Comparison of ENCODE assay signal across 8 cellular contexts in the genomic region with DNA sequence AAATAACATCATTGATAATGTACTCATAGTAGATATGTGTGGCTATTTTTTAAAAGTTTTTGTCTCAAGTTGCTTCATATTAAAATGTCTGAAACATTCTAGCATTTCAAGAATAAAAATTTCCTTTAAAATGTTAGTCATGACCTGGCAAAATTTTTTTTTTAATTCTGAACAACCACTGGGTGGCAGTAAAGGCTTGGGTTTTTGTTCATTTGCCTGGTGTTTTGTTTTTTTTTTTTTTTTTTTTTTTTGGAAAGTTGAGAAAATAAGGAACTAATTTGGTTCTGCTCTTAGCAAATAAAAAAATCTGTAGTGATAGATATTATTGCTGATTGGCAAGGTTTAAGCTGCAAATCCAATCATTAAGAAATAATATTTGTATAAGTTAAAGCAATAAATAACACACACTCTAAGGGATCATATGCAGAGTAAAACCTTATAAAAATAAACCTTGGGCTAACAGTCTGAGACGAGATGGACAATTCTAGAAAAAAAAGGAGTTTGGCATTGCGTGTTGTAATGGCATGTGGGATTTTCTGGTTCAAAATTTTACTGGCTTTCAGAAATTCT.
DNase-seq lines count a peak whose midpoint lies in the region; ATAC-seq and TF ChIP-seq lines count a peak whose summit lies in the region.

No MANE protein-coding gene starts in this region.

- no peak for ATAC-seq in HG02678 (IDR thresholded peaks at IDR 0.05; ENCODE audit: unreplicated experiment)

- no peak overlapping the region for H3K27ac Mint-ChIP-seq in neural crest cell (ENCODE audit: unreplicated experiment)
- H3K27ac Mint-ChIP-seq in activated CD4-positive, alpha-beta memory T cell treated with anti-CD3 and anti-CD28 coated beads for 36 hours: no peak overlapping the region

- H3K27me3 ChIP-seq in A673 (replicated peaks; ENCODE audit: insufficient read depth, low read depth, low read length, poor library complexity): no peaks in the 10 kb centered on the region

- H3K27ac ChIP-seq in A673 (ENCODE audit: low read depth, low read length, poor library complexity, severe bottlenecking) (no peak overlapping the region), coronary artery (no peak overlapping the region)

- TF ChIP-seq CTCF in A673 (conservative IDR thresholded peaks at IDR 0.05; ENCODE audit: low read depth, low read length): peak; percentile 70
- TF ChIP-seq CTCF in neural crest cell (conservative IDR thresholded peaks at IDR 0.05): peak; percentile 85
- no peak for TF ChIP-seq CTCF in coronary artery (IDR thresholded peaks at IDR 0.05)

- intact Hi-C loops in A673 (cut with micrococcal nuclease; ENCODE audit: unreplicated experiment): loop anchor here (1.0 to 5.0 kb wide), 4 partner anchors 157 to 1172 kb away; a partner anchor contains a TSS
- intact Hi-C loops in activated CD4-positive, alpha-beta memory T cell treated with anti-CD3 and anti-CD28 coated beads for 36 hours (cut with micrococcal nuclease): loop anchor here (2.0 kb wide), 1 partner anchor 350 kb away; no protein-coding TSS in a partner anchor

- H3K4me1 Mint-ChIP-seq in neural crest cell: no peaks in the 10 kb centered on the region
- H3K4me1 Mint-ChIP-seq in activated CD4-positive, alpha-beta memory T cell treated with anti-CD3 and anti-CD28 coated beads for 36 hours (ENCODE audit: low read depth): no peaks in the 10 kb centered on the region

- H3K36me3 Mint-ChIP-seq in neural crest cell (ENCODE audit: low read depth): peaks cover 3% of the 10 kb centered on the region
- no peaks in the 10 kb centered on the region for H3K36me3 Mint-ChIP-seq in activated CD4-positive, alpha-beta memory T cell treated with anti-CD3 and anti-CD28 coated beads for 36 hours

- H3K4me3 ChIP-seq in A673 (ENCODE audit: low read depth, low read length, poor library complexity, severe bottlenecking): no peak overlapping the region
- H3K4me3 ChIP-seq in coronary artery: no peak overlapping the region

- CTCF ChIA-PET in A673 (lab: Charles Lee): no interaction called here
- CTCF ChIA-PET in activated CD4-positive, alpha-beta memory T cell treated with anti-CD3 and anti-CD28 coated beads for 36 hours (lab: Charles Lee): interaction anchor here (1.5 kb wide), 1 partner anchor 348 kb away, joined by 4 read pairs; no protein-coding TSS in a partner anchor

- H3K9me3 ChIP-seq in A673 (ENCODE audit: low read depth, low read length, poor library complexity, severe bottlenecking): peaks cover 4% of the 10 kb centered on the region

- peaks cover 3% of the 10 kb centered on the region for H3K9me3 Mint-ChIP-seq in neural crest cell
- H3K9me3 Mint-ChIP-seq in activated CD4-positive, alpha-beta memory T cell treated with anti-CD3 and anti-CD28 coated beads for 36 hours: peaks cover 5% of the 10 kb centered on the region

- POLR2A ChIA-PET in A673 (lab: Charles Lee; ENCODE audit: low non-redundant PET): no interaction called here
- POLR2A ChIA-PET in activated CD4-positive, alpha-beta memory T cell treated with anti-CD3 and anti-CD28 coated beads for 36 hours (lab: Charles Lee): no interaction called here

- H3K4me1 ChIP-seq in A673 (ENCODE audit: insufficient read depth, low read length, poor library complexity, severe bottlenecking): no peaks in the 10 kb centered on the region

- no peak overlapping the region for H3K4me3 Mint-ChIP-seq in neural crest cell
- H3K4me3 Mint-ChIP-seq in activated CD4-positive, alpha-beta memory T cell treated with anti-CD3 and anti-CD28 coated beads for 36 hours: no peak overlapping the region

- DNase-seq in A673 (ENCODE audit: low spot score) (peak; percentile 55), ELR (ENCODE audit: low read depth) (peak; percentile 60), NCI-H2227 treated with DMSO at 0.1 percent for 48 hours (lab: John Stamatoyannopoulos, UW) (peak; percentile 17), dermis microvascular lymphatic vessel endothelial cell (ENCODE audit: low read depth in 2 of 2) (peak; percentile 33 to 40), neural crest cell (ENCODE audit: low read depth, low spot score) (peak; percentile 14), coronary artery (ENCODE audit: low spot score) (no peak)
- DNase-seq in activated CD4-positive, alpha-beta memory T cell treated with anti-CD3 and anti-CD28 coated beads for 36 hours: no peak

- BruUV-seq in A673 (replicated peaks; lab: Mats Ljungman, UMichigan): no TSS peak

- H3K36me3 ChIP-seq in A673 (ENCODE audit: insufficient read depth, low read length, poor library complexity, severe bottlenecking): no peaks in the 10 kb centered on the region

- H3K27me3 Mint-ChIP-seq in neural crest cell (ENCODE audit: low read depth): no peaks in the 10 kb centered on the region
- peaks cover 8% of the 10 kb centered on the region for H3K27me3 Mint-ChIP-seq in activated CD4-positive, alpha-beta memory T cell treated with anti-CD3 and anti-CD28 coated beads for 36 hours

Comparison
In these comparisons a context has a peak if more than half of its experiments do, and no peak if none do; other contexts are left out.
1. DNase-seq: peak in A673 (single experiment), ELR (single experiment), NCI-H2227 treated with DMSO at 0.1 percent for 48 hours (single experiment), dermis microvascular lymphatic vessel endothelial cell (2 of 2) and neural crest cell (single experiment); none in activated CD4-positive, alpha-beta memory T cell treated with anti-CD3 and anti-CD28 coated beads for 36 hours (single experiment) and coronary artery (single experiment).